ENCODE assay signal across 11 cellular contexts in the genomic region with DNA sequence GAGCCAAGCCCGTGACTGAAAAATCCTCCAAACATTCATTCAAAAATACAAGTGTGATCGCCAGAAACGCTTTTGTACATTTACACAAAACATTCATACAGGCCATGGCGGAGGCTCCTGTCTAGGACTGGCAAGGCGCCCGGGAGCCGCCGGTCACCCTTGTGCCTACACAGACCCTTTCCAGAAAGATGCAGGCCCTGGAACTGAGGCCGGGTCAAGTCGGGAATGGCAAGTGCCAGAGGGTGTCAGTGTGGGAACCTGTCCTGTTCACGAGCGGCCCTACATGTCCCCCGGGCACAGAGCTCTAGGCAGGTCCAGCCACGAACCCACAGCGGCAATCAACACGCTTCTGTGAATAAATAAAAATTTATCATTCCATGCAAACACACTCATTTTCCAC. TPM values are rescaled to one million over a fixed set of nuclear protein-coding genes. Genes with fewer than 3 reads are reported as not detected.
"Had no signal": no experiment of that assay in that cellular context is flagged by ENCODE, and none has a peak within 500 bp of the region (broad histone marks: within the 10 kb centered on the region; RNA-seq: fewer than 3 reads in every experiment).

No MANE protein-coding gene starts in this region.

RNA-seq across cellular contexts. Expression of a gene that starts 36.1 kb away (rescaled TPM):
- total RNA-seq: left colon, liver, lung, mesothelial cell of epicardium, omental fat pad, psoas muscle, right lobe of liver, subcutaneous adipose tissue, temporal lobe, ureter had no signal
- polyA plus RNA-seq: neural cell had no signal
